ENCODE assay signal across 27 cellular contexts in the genomic region with DNA sequence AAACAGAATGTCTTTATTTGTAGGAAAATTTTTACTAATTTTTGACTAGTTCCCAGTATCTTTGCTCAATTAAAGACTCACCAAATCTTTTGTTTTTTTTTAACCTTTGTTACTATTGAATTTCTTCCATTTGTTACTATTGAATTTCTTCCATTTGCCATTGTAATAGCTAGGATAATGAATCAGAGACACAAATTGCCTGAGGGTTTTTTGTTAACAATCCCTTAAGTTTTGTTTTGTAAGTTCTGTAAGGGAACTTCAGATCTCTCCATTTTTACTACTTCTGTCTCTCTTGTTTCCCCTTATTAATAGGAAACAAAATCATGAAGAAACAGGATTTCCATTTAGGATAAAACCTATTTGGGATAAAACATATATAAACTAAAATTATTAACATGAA.
"Had no signal": no experiment of that assay in that cellular context is flagged by ENCODE, and none has a peak within 500 bp of the region (broad histone marks: within the 10 kb centered on the region; RNA-seq: fewer than 3 reads in every experiment).

No MANE protein-coding gene starts in this region.

- ATAC-seq: effector memory CD8-positive, alpha-beta T cell; foreskin keratinocyte; heart right ventricle; left cardiac atrium; left lung; naive thymus-derived CD4-positive, alpha-beta T cell; sciatic nerve; stimulated activated naive CD8-positive, alpha-beta T cell treated with anti-CD3 and anti-CD28 coated beads, Interleukin-15, amount 100 ng/mL, for 72 hours had no signal

- H3K4me3 ChIP-seq: coronary artery, heart right ventricle, left lung, neural progenitor cell, right atrium auricular region, smooth muscle cell, suprapubic skin had no signal

- FAIRE-seq: endometrium, islet of Langerhans had no signal

- DNase-seq: effector memory CD8-positive, alpha-beta T cell; glutamatergic neuron; heart right ventricle; hippocampal formation; left cardiac atrium; left lung; mammary epithelial cell; mesendoderm; midbrain; naive thymus-derived CD4-positive, alpha-beta T cell; stimulated activated CD4-positive, alpha-beta T cell treated with anti-CD3 and anti-CD28 coated beads, Interleukin-12 subunit alpha, Interleukin-12 subunit beta, amount 100 ng/mL, for 4 hours; stimulated activated CD4-positive, alpha-beta T cell treated with anti-CD3 and anti-CD28 coated beads, Interleukin-1b, Interleukin-23, amount 100 ng/mL, for 48 hours; stimulated activated CD4-positive, alpha-beta T cell treated with anti-CD3 and anti-CD28 coated beads, Interleukin-4, amount 100 ng/mL, for 1 hour; stimulated activated CD8-positive, alpha-beta memory T cell treated with anti-CD3 and anti-CD28 coated beads, Interleukin-4, amount 100 ng/mL, for 48 hours; stimulated activated naive CD4-positive, alpha-beta T cell; stimulated activated naive CD8-positive, alpha-beta T cell treated with anti-CD3 and anti-CD28 coated beads, Interleukin-15, amount 100 ng/mL, for 72 hours; trophoblast cell had no signal

- H3K4me1 ChIP-seq: heart right ventricle, left lung, parathyroid adenoma, right atrium auricular region, suprapubic skin had no signal

- H3K9ac ChIP-seq: neural progenitor cell, parathyroid adenoma had no signal

- H2AFZ ChIP-seq: neural progenitor cell, parathyroid adenoma had no signal

- H3K79me2 ChIP-seq: parathyroid adenoma had no signal

- H3K27ac ChIP-seq: coronary artery, foreskin keratinocyte, heart right ventricle, left lung, neural progenitor cell, parathyroid adenoma, right atrium auricular region, suprapubic skin had no signal

- H3K27me3 ChIP-seq: foreskin keratinocyte, heart right ventricle, left lung, neural progenitor cell, right atrium auricular region, suprapubic skin had no signal

- H3K9me3 ChIP-seq: heart right ventricle, left lung, right atrium auricular region, suprapubic skin had no signal

- H3K4me2 ChIP-seq: neural progenitor cell, smooth muscle cell had no signal
